In the genomic region with DNA sequence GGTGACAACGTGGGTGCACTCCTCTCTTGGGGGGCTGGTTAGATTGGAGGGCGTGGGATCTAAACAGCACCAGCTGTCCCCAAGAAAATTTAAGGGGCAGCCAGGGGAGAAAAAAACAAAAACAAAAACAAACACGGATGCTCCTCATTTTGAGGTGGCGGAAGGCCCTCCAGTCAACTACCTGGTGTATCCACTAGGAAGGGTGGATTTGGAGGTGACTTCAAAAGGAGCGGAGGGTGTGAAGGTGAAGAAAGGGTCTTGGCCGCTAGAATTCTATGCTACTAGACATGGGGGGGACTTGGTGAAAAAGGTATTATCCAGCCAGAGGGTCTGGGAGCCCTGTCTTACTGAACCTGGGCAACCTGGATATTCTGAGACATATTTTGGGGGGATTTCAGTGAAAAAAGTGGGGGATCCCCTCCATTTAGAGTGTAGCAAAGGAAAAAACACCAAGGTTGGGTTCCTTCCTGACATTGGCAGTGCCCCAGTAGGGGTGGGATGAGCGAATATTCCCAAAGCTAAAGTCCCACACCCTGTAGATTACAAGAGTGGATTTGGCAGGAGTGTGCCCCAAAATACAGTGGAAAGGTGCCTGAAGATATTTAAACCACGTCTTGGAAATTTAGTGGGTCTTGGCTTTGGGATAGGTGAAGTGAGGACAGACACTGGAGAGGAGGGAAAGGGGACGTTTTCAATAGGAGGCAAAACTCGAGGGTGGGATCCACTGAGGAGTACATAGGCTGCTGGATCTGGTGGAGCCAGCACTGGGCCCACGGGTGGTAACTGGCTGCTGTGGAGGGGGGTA, we compare ENCODE assay signal across 9 cellular contexts. TPM values are rescaled to one million over a fixed set of nuclear protein-coding genes. Genes with fewer than 3 reads are reported as not detected.
A peak's percentile ranks its signal among the peaks of the same experiment; 100 is the strongest.
DNase-seq lines count a peak whose midpoint lies in the region; ATAC-seq and TF ChIP-seq lines count a peak whose summit lies in the region.
"Had no signal": no experiment of that assay in that cellular context is flagged by ENCODE, and none has a peak within 500 bp of the region (broad histone marks: within the 10 kb centered on the region; RNA-seq: fewer than 3 reads in every experiment).

No MANE protein-coding gene starts in this region.

- H3K4me1 ChIP-seq in esophagus squamous epithelium = peaks cover 53 to 75% (median 58%) of the 10 kb centered on the region in 3 donors

- TF ChIP-seq CTCF in GM12865 (IDR thresholded peaks at IDR 0.05; ENCODE audit: insufficient read depth, low read depth, low read length, missing control alignments) (no peak), esophagus squamous epithelium (IDR thresholded peaks at IDR 0.05) (no peak), retinal pigment epithelial cell (conservative IDR thresholded peaks at IDR 0.05; ENCODE audit: low read depth, low read length) (no peak)

- peak overlapping the region; percentile 88 for H3K4me3 Mint-ChIP-seq in T-helper 17 cell

- no peaks in the 10 kb centered on the region for H3K36me3 ChIP-seq in esophagus squamous epithelium

- peak overlapping the region; percentile 92 to 94 (median 94) for H3K27ac ChIP-seq in esophagus squamous epithelium

- no peak for ATAC-seq in T-helper 17 cell

- no peaks in the 10 kb centered on the region for H3K9me3 ChIP-seq in T-helper 17 cell (ENCODE audit: control insufficient read depth, low read length, poor library complexity, severe bottlenecking)
- H3K9me3 ChIP-seq in esophagus squamous epithelium = no peaks in the 10 kb centered on the region

- H3K27me3 Mint-ChIP-seq in T-helper 17 cell = peaks cover 41% of the 10 kb centered on the region

- H3K27me3 ChIP-seq in esophagus squamous epithelium = peaks cover 0 to 60% (median 5%) of the 10 kb centered on the region in 4 donors

- peaks cover 33% of the 10 kb centered on the region for H3K4me1 Mint-ChIP-seq in T-helper 17 cell

- 38% methylated on average over 11 of the region's 11 CpGs for WGBS in esophagus squamous epithelium, 2 donors

- intact Hi-C loops in esophagus squamous epithelium (cut with DNase I) = loop anchor here (5.0 kb wide), 1 partner anchor 82 kb away; the partner anchor contains the start of gene TMEM95

- DNase-seq in GM12865 (ENCODE audit: low read depth) = no peak
- no peak for DNase-seq in T-helper 17 cell
- no peak for DNase-seq in esophagus squamous epithelium (lab: John Stamatoyannopoulos, UW)
- DNase-seq in retinal pigment epithelial cell (ENCODE audit: low read depth) = no peak
- DNase-seq in GM19240 (ENCODE audit: insufficient read length, low spot score) = no peak
- no peak for DNase-seq in NCI-H1092 (lab: John Stamatoyannopoulos, UW)
- DNase-seq in erythroblast (lab: John Stamatoyannopoulos, UW) = no peak
- DNase-seq in AML-193 (lab: John Stamatoyannopoulos, UW) = no peak

- TF ChIP-seq POLR2A in esophagus squamous epithelium (IDR thresholded peaks at IDR 0.05) = no peak
- no peak for TF ChIP-seq POLR2A in erythroblast (IDR thresholded peaks at IDR 0.05; ENCODE audit: low read length)

- H3K27ac Mint-ChIP-seq in T-helper 17 cell = peak overlapping the region; percentile 67

- H3K4me3 ChIP-seq in GM12865 (ENCODE audit: low read depth, low read length) (peak overlapping the region; percentile 92), esophagus squamous epithelium (peak overlapping the region; percentile 38 to 80 (median 60)), retinal pigment epithelial cell (ENCODE audit: low read length) (peak overlapping the region; percentile 52)

- peaks cover 8% of the 10 kb centered on the region for H3K36me3 Mint-ChIP-seq in T-helper 17 cell (ENCODE audit: low read depth)

RNA-seq across cellular contexts. Expression of gene FGF11, which starts 0.5 kb away (rescaled TPM):
- 1 to 10 TPM; 2.0 to 2.6 TPM for total RNA-seq in T-helper 17 cell
- total RNA-seq in esophagus squamous epithelium = 10 to 100 TPM in 1 of 4 donors, 1 to 10 TPM in 3; 2.7 to 18.1 (median 6.1) TPM

RNA-seq across cellular contexts. Expression of gene TMEM102, which starts 3.6 kb away (rescaled TPM):
- total RNA-seq in T-helper 17 cell = 10 to 100 TPM; 12.6 to 13.2 TPM
- total RNA-seq in esophagus squamous epithelium = 10 to 100 TPM; 12.2 to 20.8 (median 16.9) TPM

RNA-seq across cellular contexts. Expression of gene CHRNB1, which starts 6.0 kb away (rescaled TPM):
- total RNA-seq in T-helper 17 cell (1 to 10 TPM; 7.0 to 7.2 TPM), esophagus squamous epithelium (1 to 10 TPM; 2.4 to 7.2 (median 4.6) TPM)

RNA-seq across cellular contexts. Expression of gene SPEM3, which starts 10.2 kb away (rescaled TPM):
- not detected for total RNA-seq in T-helper 17 cell
- not detected for total RNA-seq in esophagus squamous epithelium
- total RNA-seq: mesenteric fat pad had no signal

RNA-seq across cellular contexts. Expression of gene SPEM2, which starts 13.4 kb away (rescaled TPM):
- total RNA-seq in T-helper 17 cell (not detected), esophagus squamous epithelium (not detected)
- total RNA-seq: mesenteric fat pad had no signal
